ENCODE assay signal across 19 cellular contexts in genomic region chr7:42222891-42223290, GRCh38. TPM values are rescaled to one million over a fixed set of nuclear protein-coding genes. Genes with fewer than 3 reads are reported as not detected.
DNase-seq lines count a peak whose midpoint lies in the region; ATAC-seq and TF ChIP-seq lines count a peak whose summit lies in the region.
"Had no signal": no experiment of that assay in that cellular context is flagged by ENCODE, and none has a peak within 500 bp of the region (broad histone marks: within the 10 kb centered on the region; RNA-seq: fewer than 3 reads in every experiment).

No MANE protein-coding gene starts in this region.

- no peak overlapping the region for H2BK120ac ChIP-seq in mesenchymal stem cell (ENCODE audit: low read depth, low read length)

- no peak overlapping the region for H2AK5ac ChIP-seq in mesenchymal stem cell (ENCODE audit: low read length, severe bottlenecking)

- no peak overlapping the region for H2BK12ac ChIP-seq in mesenchymal stem cell (ENCODE audit: low read length in 2 of 2)

- H2AFZ ChIP-seq in mesenchymal stem cell (ENCODE audit: low read depth, low read length), result no peak overlapping the region

- H3K27me3 ChIP-seq in A673 (replicated peaks; ENCODE audit: insufficient read depth, low read depth, low read length, poor library complexity) (no peaks in the 10 kb centered on the region), gastroesophageal sphincter (no peaks in the 10 kb centered on the region), mesenchymal stem cell (ENCODE audit: control insufficient read depth in 1 of 2, insufficient read depth in 1 of 2, low read length in 2 of 2) (peaks cover 0 to 8% of the 10 kb centered on the region in 2 experiments)

- no peak overlapping the region for H4K91ac ChIP-seq in mesenchymal stem cell (ENCODE audit: low read length)

- CTCF ChIA-PET in A673 (lab: Charles Lee), result no interaction called here

- no peak overlapping the region for H3K27ac Mint-ChIP-seq in glutamatergic neuron (ENCODE audit: unreplicated experiment)

- H3K79me1 ChIP-seq in mesenchymal stem cell (replicated peaks; ENCODE audit: low read length, poor library complexity, severe bottlenecking), result peaks cover 14% of the 10 kb centered on the region

- H2BK15ac ChIP-seq in mesenchymal stem cell (ENCODE audit: low read depth, poor library complexity, severe bottlenecking), result no peak overlapping the region

- H4K8ac ChIP-seq in mesenchymal stem cell (ENCODE audit: low read length), result no peak overlapping the region

- H3K23ac ChIP-seq in mesenchymal stem cell (ENCODE audit: low read length in 2 of 2), result no peak overlapping the region

- H3K4me2 ChIP-seq in mesenchymal stem cell (ENCODE audit: low read length, poor library complexity, severe bottlenecking), result no peak overlapping the region
- H3K4me2 ChIP-seq: BLaER1 treated with 17β-estradiol and CSF1 and Interleukin-3, amounts not matched to agents 10 nM and 100 nM had no signal

- no peaks in the 10 kb centered on the region for H3K9me3 Mint-ChIP-seq in glutamatergic neuron (ENCODE audit: unreplicated experiment)

- intact Hi-C loops in A673 (cut with micrococcal nuclease; ENCODE audit: unreplicated experiment), result no loop called here

- no peak overlapping the region for H3K14ac ChIP-seq in mesenchymal stem cell (ENCODE audit: low read length in 2 of 2)

- no peak overlapping the region for H3K4me3 Mint-ChIP-seq in glutamatergic neuron (ENCODE audit: unreplicated experiment)

- POLR2A ChIA-PET in A673 (lab: Charles Lee; ENCODE audit: low non-redundant PET), result no interaction called here

- no peak overlapping the region for H3K9ac ChIP-seq in mesenchymal stem cell (ENCODE audit: low read length)
- H3K9ac ChIP-seq: BLaER1 treated with 17β-estradiol and CSF1 and Interleukin-3, amounts not matched to agents 10 nM and 100 nM had no signal

- WGBS in gastroesophageal sphincter (ENCODE audit: low coverage in 1 of 2), 2 donors, result 63 to 78% methylated on average over 5 to 6 of the region's 11 CpGs
- 68% methylated on average over 11 of the region's 11 CpGs for WGBS in mesenchymal stem cell

- no peak for TF ChIP-seq POLR2A in gastroesophageal sphincter (IDR thresholded peaks at IDR 0.05)

- no peak overlapping the region for H3K18ac ChIP-seq in mesenchymal stem cell (ENCODE audit: low read depth in 1 of 2, low read length in 2 of 2)

- no peak for TF ChIP-seq CTCF in A673 (conservative IDR thresholded peaks at IDR 0.05; ENCODE audit: low read depth, low read length)
- no peak for TF ChIP-seq CTCF in gastroesophageal sphincter (IDR thresholded peaks at IDR 0.05)
- no peak for TF ChIP-seq CTCF in glutamatergic neuron (IDR thresholded peaks at IDR 0.05; ENCODE audit: partially characterized antibody, unreplicated experiment)

- peaks cover 6% of the 10 kb centered on the region for H3K4me1 Mint-ChIP-seq in glutamatergic neuron (ENCODE audit: low read depth, unreplicated experiment)

- no peak overlapping the region for H2BK5ac ChIP-seq in mesenchymal stem cell (ENCODE audit: low read depth, low read length, poor library complexity, severe bottlenecking)

- H3K27ac ChIP-seq in A673 (ENCODE audit: low read depth, low read length, poor library complexity, severe bottlenecking), result peak overlapping the region; percentile 92
- peak overlapping the region in 3 of 4 donors; percentile 18 to 35 (median 27) for H3K27ac ChIP-seq in gastroesophageal sphincter
- no peak overlapping the region for H3K27ac ChIP-seq in mesenchymal stem cell (ENCODE audit: low read length, poor library complexity, severe bottlenecking)
- H3K27ac ChIP-seq: 22Rv1; BLaER1 treated with 17β-estradiol and CSF1 and Interleukin-3, amounts not matched to agents 10 nM and 100 nM had no signal

- peaks cover 96% of the 10 kb centered on the region for H3K4me1 ChIP-seq in A673 (ENCODE audit: insufficient read depth, low read length, poor library complexity, severe bottlenecking)
- peaks cover 0 to 47% (median 0%) of the 10 kb centered on the region in 3 donors for H3K4me1 ChIP-seq in gastroesophageal sphincter
- peaks cover 7% of the 10 kb centered on the region for H3K4me1 ChIP-seq in mesenchymal stem cell (ENCODE audit: control insufficient read depth, insufficient read depth, low read depth, low read length)

- no peak overlapping the region for H3K4ac ChIP-seq in mesenchymal stem cell (ENCODE audit: low read depth in 1 of 2, low read length in 2 of 2)

- H3K4me3 ChIP-seq in A673 (ENCODE audit: low read depth, low read length, poor library complexity, severe bottlenecking) (peak overlapping the region; percentile 20), gastroesophageal sphincter (no peak overlapping the region), mesenchymal stem cell (ENCODE audit: insufficient read depth in 1 of 2, low read depth in 1 of 2, low read length in 2 of 2) (no peak overlapping the region)
- H3K4me3 ChIP-seq: BLaER1 treated with 17β-estradiol and CSF1 and Interleukin-3, amounts not matched to agents 10 nM and 100 nM had no signal

- peaks cover 15% of the 10 kb centered on the region for H3K36me3 ChIP-seq in A673 (ENCODE audit: insufficient read depth, low read length, poor library complexity, severe bottlenecking)
- peaks cover 0 to 26% of the 10 kb centered on the region in 2 donors for H3K36me3 ChIP-seq in gastroesophageal sphincter
- peaks cover 4 to 34% of the 10 kb centered on the region in 2 experiments for H3K36me3 ChIP-seq in mesenchymal stem cell (ENCODE audit: control insufficient read depth in 1 of 2, insufficient read depth in 2 of 2, low read depth in 1 of 2, low read length in 2 of 2)

- H3K36me3 Mint-ChIP-seq in glutamatergic neuron (ENCODE audit: unreplicated experiment), result no peaks in the 10 kb centered on the region

- no peaks in the 10 kb centered on the region for H3K27me3 Mint-ChIP-seq in glutamatergic neuron (ENCODE audit: unreplicated experiment)

- no peak for TF ChIP-seq EP300 in gastroesophageal sphincter (IDR thresholded peaks at IDR 0.05)

- no peaks in the 10 kb centered on the region for H3K9me3 ChIP-seq in A673 (ENCODE audit: low read depth, low read length, poor library complexity, severe bottlenecking)
- no peaks in the 10 kb centered on the region for H3K9me3 ChIP-seq in gastroesophageal sphincter
- no peaks in the 10 kb centered on the region for H3K9me3 ChIP-seq in mesenchymal stem cell (ENCODE audit: control insufficient read depth, low read length)
- H3K9me3 ChIP-seq: BLaER1 treated with 17β-estradiol and CSF1 and Interleukin-3, amounts not matched to agents 10 nM and 100 nM had no signal

- DNase-seq in A673 (ENCODE audit: low spot score) (peak; percentile 80), SHP77 (lab: John Stamatoyannopoulos, UW) (peak; percentile 84 to 91), mesenchymal stem cell (peak; percentile 27), GF-D8 (lab: John Stamatoyannopoulos, UW) (no peak), kidney glomerular epithelial cell (lab: John Stamatoyannopoulos, UW) (no peak), glutamatergic neuron (no peak)
- DNase-seq in activated CD4-positive, alpha-beta T cell treated with anti-CD3 and anti-CD28 coated beads, Interleukin-2, amount 50 U/mL, for 4 hours, result no peak
- DNase-seq: DMS 273 treated with DMSO at 0.1 percent for 48 hours; KBM-7; NCI-H146; NCI-H2081 treated with DMSO at 0.1 percent for 48 hours; NCI-H226; NCI-H69; NK-92 treated with Interleukin-12 subunit alpha and Interleukin-12 subunit beta, amount 100 ng/mL, for 24 hours; OCI-M1 had no signal

- no TSS peak for BruUV-seq in A673 (replicated peaks; lab: Mats Ljungman, UMichigan)

- peak; percentile 60 for ATAC-seq in gastroesophageal sphincter
- ATAC-seq: HCT116 had no signal

RNA-seq across cellular contexts. Expression of gene GLI3, which starts 14.1 kb away (rescaled TPM):
- total RNA-seq in A673 (2021), result 52.6 and 58.7 TPM in 2 replicates
- total RNA-seq in gastroesophageal sphincter, result 10 to 100 TPM in 2 of 4 donors, 1 to 10 TPM in 2; 7.3 to 18.2 (median 12.6) TPM
- polyA plus RNA-seq in mesenchymal stem cell (2013, experiment 1 of 2), result 10.2 TPM
- 10.0 TPM for polyA plus RNA-seq in mesenchymal stem cell (2013, experiment 2 of 2)
- 2.9 TPM for total RNA-seq in glutamatergic neuron (ENCODE audit: unreplicated experiment)

Comparison
In these comparisons a context has a peak if more than half of its experiments do, and no peak if none do; other contexts are left out.
1. DNase-seq: peak in A673 (single experiment), SHP77 (2 of 2) and mesenchymal stem cell (single experiment); none in activated CD4-positive, alpha-beta T cell treated with anti-CD3 and anti-CD28 coated beads, Interleukin-2, amount 50 U/mL, for 4 hours (0 of 2), GF-D8 (single experiment), kidney glomerular epithelial cell (single experiment) and glutamatergic neuron (single experiment).